8 cellular contexts compared by ENCODE assay signal in the genomic region with DNA sequence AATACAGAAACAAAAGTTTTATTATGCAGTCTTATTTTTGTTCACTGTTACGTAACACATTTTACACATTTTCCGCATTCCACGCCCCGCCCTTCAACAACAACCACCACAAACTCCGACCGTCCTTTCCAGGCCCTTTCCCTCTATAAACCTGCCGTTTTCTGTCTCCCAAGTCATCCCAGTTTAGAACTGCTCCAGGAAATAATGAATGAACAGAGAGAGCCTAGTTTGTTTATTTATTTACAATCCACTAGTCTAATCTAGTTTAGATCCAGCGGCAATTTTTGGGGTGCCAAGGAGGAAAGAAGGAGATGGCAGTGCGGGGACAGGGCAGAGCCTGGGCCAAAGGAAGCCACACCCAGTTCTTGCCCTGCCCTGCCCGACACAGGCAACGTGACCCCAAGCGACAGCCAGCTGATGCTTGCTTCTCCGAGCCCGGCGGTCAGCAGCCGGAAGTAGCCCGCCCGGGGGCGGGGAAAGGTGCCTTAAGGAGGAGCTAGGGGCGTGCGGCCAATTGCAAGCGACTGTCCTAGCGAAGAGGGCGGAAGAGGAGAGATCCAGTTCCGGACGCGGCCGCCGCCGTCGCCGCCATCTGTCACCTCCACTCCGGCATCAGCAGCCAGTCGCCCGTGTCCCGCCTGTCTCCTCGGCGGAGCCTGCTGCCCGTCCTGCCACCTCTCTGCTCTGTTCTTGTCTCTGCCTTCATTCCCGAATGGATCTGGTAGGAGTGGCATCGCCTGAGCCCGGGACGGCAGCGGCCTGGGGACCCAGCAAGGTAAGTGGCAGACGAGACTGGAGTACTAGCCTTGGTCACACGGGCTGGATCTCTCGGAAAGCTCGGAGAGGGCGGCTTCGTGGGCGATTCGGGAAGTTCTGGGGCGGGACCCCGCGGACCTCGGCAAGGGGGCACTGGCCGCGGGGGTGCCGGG. TPM values are rescaled to one million over a fixed set of nuclear protein-coding genes. Genes with fewer than 3 reads are reported as not detected.
DNase-seq lines count a peak whose midpoint lies in the region; ATAC-seq and TF ChIP-seq lines count a peak whose summit lies in the region.

A gene with protein sequence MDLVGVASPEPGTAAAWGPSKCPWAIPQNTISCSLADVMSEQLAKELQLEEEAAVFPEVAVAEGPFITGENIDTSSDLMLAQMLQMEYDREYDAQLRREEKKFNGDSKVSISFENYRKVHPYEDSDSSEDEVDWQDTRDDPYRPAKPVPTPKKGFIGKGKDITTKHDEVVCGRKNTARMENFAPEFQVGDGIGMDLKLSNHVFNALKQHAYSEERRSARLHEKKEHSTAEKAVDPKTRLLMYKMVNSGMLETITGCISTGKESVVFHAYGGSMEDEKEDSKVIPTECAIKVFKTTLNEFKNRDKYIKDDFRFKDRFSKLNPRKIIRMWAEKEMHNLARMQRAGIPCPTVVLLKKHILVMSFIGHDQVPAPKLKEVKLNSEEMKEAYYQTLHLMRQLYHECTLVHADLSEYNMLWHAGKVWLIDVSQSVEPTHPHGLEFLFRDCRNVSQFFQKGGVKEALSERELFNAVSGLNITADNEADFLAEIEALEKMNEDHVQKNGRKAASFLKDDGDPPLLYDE (plus strand): TSS at position 560 of the 929 bp plus-strand sequence. CDS start 153 bp downstream, at position 713.

- H3K27ac ChIP-seq in heart right ventricle (peak within 1 kb of the TSS; percentile 52 to 96 (median 92)), upper lobe of right lung (peak within 1 kb of the TSS; percentile 91)

- peak; percentile 98 for ATAC-seq in HG02870 (IDR thresholded peaks at IDR 0.05; ENCODE audit: unreplicated experiment)
- ATAC-seq in heart right ventricle: peak; percentile 99
- ATAC-seq in upper lobe of right lung: peak; percentile 99

- intact Hi-C loops in T-helper 1 cell treated with Interleukin-12 subunit alpha and Interleukin-12 subunit beta and Interleukin-4 antibody, amounts not matched to agents 30 ng/mL and 1 ng/mL, for 36 hours (cut with micrococcal nuclease): loop anchor here (1.0 to 10.0 kb wide), 11 partner anchors 15 to 1748 kb away; a partner anchor contains a TSS
- intact Hi-C loops in heart right ventricle (cut with DNase I): loop anchor here in 5 of 10 donors (1.0 to 5.0 kb wide), 6 partner anchors 49 to 1246 kb away; a partner anchor contains a TSS
- intact Hi-C loops in posterior vena cava (cut with DNase I): no loop called here
- intact Hi-C loops in upper lobe of right lung (cut with DNase I): no loop called here

- H3K36me3 ChIP-seq in heart right ventricle: peaks cover 0 to 13% (median 0%) of the 10 kb centered on the region in 9 donors
- H3K36me3 ChIP-seq in upper lobe of right lung: peaks cover 4% of the 10 kb centered on the region

- in situ Hi-C loops in GM13976 (cut with MboI; ENCODE audit: low sequenced_read_pairs, unreplicated experiment): no loop called here

- no peaks in the 10 kb centered on the region for H3K27me3 ChIP-seq in heart right ventricle
- H3K27me3 ChIP-seq in upper lobe of right lung: no peaks in the 10 kb centered on the region

- H3K4me1 ChIP-seq in heart right ventricle: peaks cover 7 to 57% (median 40%) of the 10 kb centered on the region in 9 donors
- peaks cover 35% of the 10 kb centered on the region for H3K4me1 ChIP-seq in upper lobe of right lung

- DNase-seq in GM13976 (ENCODE audit: low spot score) (peak; percentile 98), NCI-H146 treated with DMSO at 0.1 percent for 48 hours (lab: John Stamatoyannopoulos, UW; ENCODE audit: unreplicated experiment) (peak; percentile 99), amniotic epithelial cell (ENCODE audit: low read depth) (peak; percentile 92), heart right ventricle (peak; percentile 97 to 98), posterior vena cava (ENCODE audit: low spot score) (peak; percentile 100), upper lobe of right lung (peak; percentile 99)

- no peaks in the 10 kb centered on the region for H3K9me3 ChIP-seq in heart right ventricle
- H3K9me3 ChIP-seq in upper lobe of right lung: no peaks in the 10 kb centered on the region

- H3K4me3 ChIP-seq in heart right ventricle (peak within 1 kb of the TSS; percentile 75 to 98 (median 92)), upper lobe of right lung (peak within 1 kb of the TSS; percentile 96)

- no peak for TF ChIP-seq CTCF in GM13976 (IDR thresholded peaks at IDR 0.05; ENCODE audit: borderline replicate concordance, control extremely low read depth, extremely low read depth, insufficient read depth, missing control alignments)
- TF ChIP-seq CTCF in heart right ventricle (IDR thresholded peaks at IDR 0.05): no peak
- no peak for TF ChIP-seq CTCF in upper lobe of right lung (IDR thresholded peaks at IDR 0.05)

- WGBS in heart right ventricle, 2 donors: 0 to 1% methylated on average over 59 of the region's 59 CpGs

RNA-seq across cellular contexts. Expression of the gene that starts here (rescaled TPM):
- 57.3 and 67.9 TPM in 2 replicates for total RNA-seq in T-helper 1 cell treated with Interleukin-12 subunit alpha and Interleukin-12 subunit beta and Interleukin-4 antibody, amounts not matched to agents 30 ng/mL and 1 ng/mL, for 36 hours
- total RNA-seq in heart right ventricle (10 to 100 TPM; 51.5 to 74.6 (median 63.5) TPM), posterior vena cava (10 to 100 TPM; 58.9 to 65.8 TPM), upper lobe of right lung (63.7 TPM)
- 10 to 100 TPM; 33.7 to 47.0 TPM for polyA plus RNA-seq in heart right ventricle

Comparison
In these comparisons a context has a peak if more than half of its experiments do, and no peak if none do; other contexts are left out.
1. Peak in every context shown above with its lines: DNase-seq, ATAC-seq, H3K4me3 ChIP-seq and H3K27ac ChIP-seq.